In genomic region chr4:55397521-55398321, GRCh38 we compare ENCODE assay signal across 8 cellular contexts. TPM values are rescaled to one million over a fixed set of nuclear protein-coding genes. Genes with fewer than 3 reads are reported as not detected.
DNase-seq lines count a peak whose midpoint lies in the region; ATAC-seq and TF ChIP-seq lines count a peak whose summit lies in the region.

No MANE protein-coding gene starts in this region.

- no peak for ATAC-seq in HG02884 (IDR thresholded peaks at IDR 0.05; ENCODE audit: unreplicated experiment)

- H3K4me3 Mint-ChIP-seq in mesothelial cell of epicardium = peak overlapping the region; percentile 79

- H3K27ac ChIP-seq in cingulate gyrus (ENCODE audit: low read depth, low read length) = peak overlapping the region; percentile 89

- H3K27ac Mint-ChIP-seq in mesothelial cell of epicardium = peak overlapping the region; percentile 92

- DNase-seq in NCI-H82 (lab: John Stamatoyannopoulos, UW) (peak; percentile 31), NCI-H82 treated with DMSO at 0.1 percent for 48 hours (lab: John Stamatoyannopoulos, UW; ENCODE audit: unreplicated experiment) (no peak), NCI-H69 (lab: John Stamatoyannopoulos, UW) (peak; percentile 46), mesothelial cell of epicardium (ENCODE audit: low spot score in 2 of 2, unreplicated experiment in 2 of 2) (no peak)
- DNase-seq in stimulated activated naive CD4-positive, alpha-beta T cell treated with Interleukin-2 at 50 U/mL for 16 hours (lab: John Stamatoyannopoulos, UW) = no peak
- DNase-seq in activated CD4-positive, CD25-positive, alpha-beta regulatory T cell (lab: John Stamatoyannopoulos, UW) = no peak

- peaks cover 2% of the 10 kb centered on the region for H3K27me3 Mint-ChIP-seq in mesothelial cell of epicardium (ENCODE audit: low read depth)

- H3K4me1 Mint-ChIP-seq in mesothelial cell of epicardium = peaks cover 33% of the 10 kb centered on the region

- H3K9me3 Mint-ChIP-seq in mesothelial cell of epicardium = no peaks in the 10 kb centered on the region

- H3K36me3 Mint-ChIP-seq in mesothelial cell of epicardium = peaks cover 4% of the 10 kb centered on the region

- TF ChIP-seq CTCF in mesothelial cell of epicardium (IDR thresholded peaks at IDR 0.05; ENCODE audit: unreplicated experiment) = no peak

RNA-seq across cellular contexts. Expression of gene TMEM165, which starts 2.0 kb away (rescaled TPM):
- total RNA-seq in mesothelial cell of epicardium = 94.3 to 98.7 TPM (median 96.1 TPM) in 3 replicates

RNA-seq across cellular contexts. Expression of gene SRD5A3, which starts 51.7 kb away (rescaled TPM):
- 17.5 to 20.8 TPM (median 17.6 TPM) in 3 replicates for total RNA-seq in mesothelial cell of epicardium

Comparison
In these comparisons a context has a peak if more than half of its experiments do, and no peak if none do; other contexts are left out.
1. DNase-seq: peak in NCI-H82 (single experiment) and NCI-H69 (single experiment); none in NCI-H82 treated with DMSO at 0.1 percent for 48 hours (single experiment), mesothelial cell of epicardium (0 of 2), stimulated activated naive CD4-positive, alpha-beta T cell treated with Interleukin-2 at 50 U/mL for 16 hours (single experiment) and activated CD4-positive, CD25-positive, alpha-beta regulatory T cell (0 of 4).